ENCODE assay signal across 31 cellular contexts in the genomic region with DNA sequence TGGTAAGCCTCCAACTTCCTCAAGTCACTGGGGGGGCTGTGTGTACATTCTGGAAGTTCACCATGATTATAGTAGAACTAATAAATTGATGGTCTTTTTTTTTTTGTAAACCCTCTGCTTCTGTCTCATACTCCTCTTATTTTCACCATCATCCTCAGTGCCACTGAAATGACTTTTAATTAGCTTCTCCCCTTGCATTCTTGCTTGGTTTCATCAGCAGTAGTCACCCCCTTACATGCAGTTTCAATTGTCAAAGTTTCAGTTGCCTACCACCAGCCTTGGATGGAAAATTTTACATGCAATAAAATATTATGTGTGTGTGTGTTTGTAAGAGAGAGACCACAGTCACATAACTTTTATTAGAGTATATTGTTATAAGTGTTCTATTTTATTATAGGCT.
"Had no signal": no experiment of that assay in that cellular context is flagged by ENCODE, and none has a peak within 500 bp of the region (broad histone marks: within the 10 kb centered on the region; RNA-seq: fewer than 3 reads in every experiment).

No MANE protein-coding gene starts in this region.

- ATAC-seq: activated CD8-positive, alpha-beta memory T cell treated with anti-CD3 and anti-CD28 coated beads, Interleukin-2, amount 10 ng/mL, durations not matched to agents 7 days and 5 days; activated naive CD4-positive, alpha-beta T cell treated with anti-CD3 and anti-CD28 coated beads, Interleukin-2, amount 50 U/mL, for 72 hours; body of pancreas; T-cell; T-helper 17 cell had no signal

- H3K4me1 Mint-ChIP-seq: activated B cell treated with CpG ODN at 0.5 μM for 24 hours; activated CD4-positive, alpha-beta memory T cell treated with anti-CD3 and anti-CD28 coated beads, Interleukin-2, amount 10 ng/mL, durations not matched to agents 7 days and 5 days; activated CD8-positive, alpha-beta memory T cell treated with anti-CD3 and anti-CD28 coated beads, Interleukin-2, amount 10 ng/mL, durations not matched to agents 7 days and 5 days; T-cell; T-helper 17 cell had no signal

- H3K9me2 ChIP-seq: SK-N-SH had no signal

- H3K4me3 Mint-ChIP-seq: activated B cell treated with CpG ODN at 0.5 μM for 24 hours; activated CD4-positive, alpha-beta memory T cell treated with anti-CD3 and anti-CD28 coated beads, Interleukin-2, amount 10 ng/mL, durations not matched to agents 7 days and 5 days; activated CD8-positive, alpha-beta memory T cell treated with anti-CD3 and anti-CD28 coated beads, Interleukin-2, amount 10 ng/mL, durations not matched to agents 7 days and 5 days; activated naive CD4-positive, alpha-beta T cell treated with anti-CD3 and anti-CD28 coated beads for 36 hours; T-cell; T-helper 17 cell had no signal

- H3K36me3 Mint-ChIP-seq: activated CD8-positive, alpha-beta memory T cell treated with anti-CD3 and anti-CD28 coated beads, Interleukin-2, amount 10 ng/mL, durations not matched to agents 7 days and 5 days; activated naive CD4-positive, alpha-beta T cell treated with anti-CD3 and anti-CD28 coated beads, Interleukin-2, amount 50 U/mL, for 72 hours; T-cell had no signal

- H3K36me3 ChIP-seq: adrenal gland, breast epithelium had no signal

- H3K4me3 ChIP-seq: adrenal gland, body of pancreas, breast epithelium had no signal

- H3K4me2 ChIP-seq: SK-N-SH had no signal

- H3K27ac Mint-ChIP-seq: activated B cell treated with CpG ODN at 0.5 μM for 24 hours; activated CD4-positive, alpha-beta memory T cell treated with anti-CD3 and anti-CD28 coated beads, Interleukin-2, amount 10 ng/mL, durations not matched to agents 7 days and 5 days; activated CD8-positive, alpha-beta memory T cell treated with anti-CD3 and anti-CD28 coated beads, Interleukin-2, amount 10 ng/mL, durations not matched to agents 7 days and 5 days; activated naive CD4-positive, alpha-beta T cell treated with anti-CD3 and anti-CD28 coated beads for 36 hours; activated naive CD4-positive, alpha-beta T cell treated with anti-CD3 and anti-CD28 coated beads, Interleukin-2, amount 50 U/mL, for 72 hours; T-cell; T-helper 17 cell had no signal

- H3K9me3 Mint-ChIP-seq: activated B cell treated with CpG ODN at 0.5 μM for 24 hours; activated CD4-positive, alpha-beta memory T cell treated with anti-CD3 and anti-CD28 coated beads, Interleukin-2, amount 10 ng/mL, durations not matched to agents 7 days and 5 days had no signal

- H3K27me3 Mint-ChIP-seq: activated B cell treated with CpG ODN at 0.5 μM for 24 hours; activated CD4-positive, alpha-beta memory T cell treated with anti-CD3 and anti-CD28 coated beads, Interleukin-2, amount 10 ng/mL, durations not matched to agents 7 days and 5 days; activated CD8-positive, alpha-beta memory T cell treated with anti-CD3 and anti-CD28 coated beads, Interleukin-2, amount 10 ng/mL, durations not matched to agents 7 days and 5 days; T-cell; T-helper 17 cell had no signal

- H3K9me3 ChIP-seq: adrenal gland, body of pancreas, breast epithelium, SK-N-SH had no signal

- H3K4me1 ChIP-seq: adrenal gland, body of pancreas, breast epithelium had no signal

- H3K27ac ChIP-seq: adrenal gland, body of pancreas, breast epithelium, VCaP had no signal

- H3K27me3 ChIP-seq: adrenal gland, body of pancreas, breast epithelium had no signal

- DNase-seq: activated B cell treated with CpG ODN at 0.5 μM for 24 hours; activated CD4-positive, alpha-beta memory T cell treated with anti-CD3 and anti-CD28 coated beads, Interleukin-2, amount 10 ng/mL, durations not matched to agents 7 days and 5 days; activated CD4-positive, alpha-beta T cell treated with anti-CD3 and anti-CD28 coated beads for 48 hours; activated CD4-positive, CD25-positive, alpha-beta regulatory T cell treated with anti-CD3 and anti-CD28 coated beads, Interleukin-2, amount 50 U/mL, for 72 hours; activated CD8-positive, alpha-beta memory T cell treated with anti-CD3 and anti-CD28 coated beads for 24 hours; activated CD8-positive, alpha-beta memory T cell treated with anti-CD3 and anti-CD28 coated beads, Interleukin-2, amount 10 ng/mL, durations not matched to agents 7 days and 5 days; activated CD8-positive, alpha-beta memory T cell treated with anti-CD3 and anti-CD28 coated beads, Interleukin-2, amount 50 U/mL, for 48 hours; activated gamma-delta T cell; activated naive CD4-positive, alpha-beta T cell treated with anti-CD3 and anti-CD28 coated beads for 36 hours; activated T-cell treated with anti-CD3 and anti-CD28 coated beads, Interleukin-2, amount 50 U/mL, for 48 hours; adrenal gland; body of pancreas; KG1; NCI-H1092 treated with DMSO at 0.1 percent for 48 hours; NCI-H1417; NCI-H146; NCI-H187; NCI-H2029 treated with DMSO at 0.1 percent for 48 hours; NCI-H2107; NCI-H2171; NCI-H510A; NCI-H526; NCI-H748 treated with DMSO at 0.1 percent for 48 hours; OCI-M1; Right ventricle myocardium superior; SK-N-SH; T-cell; T-helper 17 cell had no signal

- H3K9ac ChIP-seq: SK-N-SH had no signal
